In genomic region chr2:73961823-73962615, GRCh38 we compare ENCODE assay signal across 1 cellular context.
TF ChIP-seq lines count a peak whose summit lies in the region.

No MANE protein-coding gene starts in this region.

TF ChIP-seq in WTC11, 78 proteins besides CTCF, POLR2A, EP300 and RAD21:
- no peak for TF ChIP-seq MAX (CRISPR knock-in tag; IDR thresholded peaks at IDR 0.05)
- TF ChIP-seq ZNF121 (CRISPR knock-in tag; IDR thresholded peaks at IDR 0.05): no peak
- no peak for TF ChIP-seq NR1H2 (CRISPR knock-in tag; IDR thresholded peaks at IDR 0.05)
- no peak for TF ChIP-seq NFE2L1 (CRISPR knock-in tag; IDR thresholded peaks at IDR 0.05)
- no peak for TF ChIP-seq KAT7 (CRISPR knock-in tag; IDR thresholded peaks at IDR 0.05; ENCODE audit: borderline replicate concordance)
- no peak for TF ChIP-seq PRDM15 (CRISPR knock-in tag; IDR thresholded peaks at IDR 0.05)
- TF ChIP-seq JUN (CRISPR knock-in tag; IDR thresholded peaks at IDR 0.05): no peak
- TF ChIP-seq SP1 (CRISPR knock-in tag; conservative IDR thresholded peaks at IDR 0.05): no peak
- TF ChIP-seq MXD4 (CRISPR knock-in tag; IDR thresholded peaks at IDR 0.05; ENCODE audit: borderline replicate concordance): no peak
- TF ChIP-seq CDX4 (CRISPR knock-in tag; IDR thresholded peaks at IDR 0.05; ENCODE audit: borderline replicate concordance): no peak
- TF ChIP-seq IRF2 (CRISPR knock-in tag; IDR thresholded peaks at IDR 0.05; ENCODE audit: borderline replicate concordance, low read depth): no peak
- no peak for TF ChIP-seq AFF4 (CRISPR knock-in tag; IDR thresholded peaks at IDR 0.05; ENCODE audit: borderline replicate concordance)
- no peak for TF ChIP-seq ZNF423 (CRISPR knock-in tag; IDR thresholded peaks at IDR 0.05)
- TF ChIP-seq ZNF317 (CRISPR knock-in tag; IDR thresholded peaks at IDR 0.05; ENCODE audit: borderline replicate concordance, low read depth): no peak
- TF ChIP-seq E2F5 (CRISPR knock-in tag; IDR thresholded peaks at IDR 0.05): no peak
- no peak for TF ChIP-seq ZNF416 (CRISPR knock-in tag; IDR thresholded peaks at IDR 0.05)
- no peak for TF ChIP-seq ZNF219 (CRISPR knock-in tag; IDR thresholded peaks at IDR 0.05; ENCODE audit: borderline replicate concordance)
- no peak for TF ChIP-seq EMX1 (CRISPR knock-in tag; IDR thresholded peaks at IDR 0.05)
TF ChIP-seq in WTC11: peak in this region for 0.
